12 cellular contexts compared by ENCODE assay signal in genomic region chr9:95009459-95009858, GRCh38.
DNase-seq lines count a peak whose midpoint lies in the region; TF ChIP-seq lines count a peak whose summit lies in the region.
"Had no signal": no experiment of that assay in that cellular context is flagged by ENCODE, and none has a peak within 500 bp of the region (broad histone marks: within the 10 kb centered on the region; RNA-seq: fewer than 3 reads in every experiment).

No MANE protein-coding gene starts in this region.

- H3K36me3 ChIP-seq in muscle layer of colon (ENCODE audit: insufficient read depth, low read length): peaks cover 5% of the 10 kb centered on the region
- no peaks in the 10 kb centered on the region for H3K36me3 ChIP-seq in transverse colon

- H3K4me1 ChIP-seq in muscle layer of colon (ENCODE audit: insufficient read depth, low read length): peaks cover 43% of the 10 kb centered on the region
- peaks cover 0 to 61% (median 25%) of the 10 kb centered on the region in 4 donors for H3K4me1 ChIP-seq in transverse colon

- intact Hi-C loops in transverse colon (cut with DNase I; ENCODE audit: low total_unique reads): no loop called here

- no peaks in the 10 kb centered on the region for H3K9me3 ChIP-seq in muscle layer of colon (ENCODE audit: low read length)
- no peaks in the 10 kb centered on the region for H3K9me3 ChIP-seq in transverse colon

- WGBS in transverse colon (ENCODE audit: low coverage in 1 of 2), 2 donors: 68 to 85% methylated on average over 4 to 5 of the region's 5 CpGs

- H3K4me3 ChIP-seq in epithelial cell of esophagus (ENCODE audit: low read length) (peak overlapping the region; percentile 11), muscle layer of colon (ENCODE audit: low read depth in 1 of 2, low read length in 2 of 2) (no peak overlapping the region), transverse colon (no peak overlapping the region)

- H3K9ac ChIP-seq in muscle layer of colon (ENCODE audit: low read length): peak overlapping the region; percentile 22

- in situ Hi-C loops in transverse colon (cut with MboI; ENCODE audit: low pct_ligation_motif_present in 1 of 4, low pct_unique_long_range_greater_than_20kb in 1 of 4, low sequenced_read_pairs in 3 of 4): no loop called here

- TF ChIP-seq POLR2A in transverse colon (IDR thresholded peaks at IDR 0.05): no peak

- no peak for TF ChIP-seq CTCF in epithelial cell of esophagus (IDR thresholded peaks at IDR 0.05; ENCODE audit: insufficient read depth, low read depth, low read length, missing control alignments)
- no peak for TF ChIP-seq CTCF in transverse colon (IDR thresholded peaks at IDR 0.05)

- peak; percentile 51 for DNase-seq in DMS79 treated with DMSO at 0.1 percent for 48 hours (lab: John Stamatoyannopoulos, UW)
- DNase-seq in DMS79 (lab: John Stamatoyannopoulos, UW): no peak
- peak; percentile 32 for DNase-seq in epithelial cell of esophagus (ENCODE audit: low read depth)
- DNase-seq in transverse colon: no peak
- no peak for DNase-seq in activated effector memory CD4-positive, alpha-beta T cell treated with anti-CD3 and anti-CD28 coated beads, Interleukin-2, amount 50 U/mL, for 16 hours
- DNase-seq in NCI-H2171 (lab: John Stamatoyannopoulos, UW): no peak
- no peak for DNase-seq in epidermal melanocyte (ENCODE audit: insufficient read length, low spot score)
- DNase-seq: activated naive CD4-positive, alpha-beta T cell; cortex of kidney; NCI-H187 treated with DMSO at 0.1 percent for 48 hours; stimulated activated CD4-positive, alpha-beta T cell treated with anti-CD3 and anti-CD28 coated beads, Interleukin-4, amount 100 ng/mL, for 4 hours had no signal

- TF ChIP-seq EP300 in transverse colon (IDR thresholded peaks at IDR 0.05; ENCODE audit: low read depth): no peak

- H3K27me3 ChIP-seq in muscle layer of colon (ENCODE audit: control insufficient read depth in 1 of 2, insufficient read depth in 2 of 2, low read length in 2 of 2): no peaks in the 10 kb centered on the region
- H3K27me3 ChIP-seq in transverse colon: no peaks in the 10 kb centered on the region

- H3K27ac ChIP-seq in muscle layer of colon (ENCODE audit: low read depth, low read length) (peak overlapping the region; percentile 74), transverse colon (peak overlapping the region; percentile 94 to 99 (median 96))

Comparison
In these comparisons a context has a peak if more than half of its experiments do, and no peak if none do; other contexts are left out.
1. DNase-seq: peak in DMS79 treated with DMSO at 0.1 percent for 48 hours (single experiment) and epithelial cell of esophagus (single experiment); none in DMS79 (single experiment), transverse colon (single experiment), activated effector memory CD4-positive, alpha-beta T cell treated with anti-CD3 and anti-CD28 coated beads, Interleukin-2, amount 50 U/mL, for 16 hours (single experiment), NCI-H2171 (single experiment) and epidermal melanocyte (single experiment).